15 cellular contexts compared by ENCODE assay signal in genomic region chr6:10310826-10311225, GRCh38.
DNase-seq lines count a peak whose midpoint lies in the region; ATAC-seq and TF ChIP-seq lines count a peak whose summit lies in the region.
"Had no signal": no experiment of that assay in that cellular context is flagged by ENCODE, and none has a peak within 500 bp of the region (broad histone marks: within the 10 kb centered on the region; RNA-seq: fewer than 3 reads in every experiment).

No MANE protein-coding gene starts in this region.

- RAD21 ChIA-PET in HCT116 (lab: Charles Lee; ENCODE audit: low non-redundant PET in 1 of 2, low total read pairs in 2 of 2, uncharacterized antibody in 2 of 2, unreplicated experiment in 2 of 2) = no interaction called here

- peaks cover 12% of the 10 kb centered on the region for H3K27me3 Mint-ChIP-seq in nephron progenitor cell (ENCODE audit: low read depth, poor library complexity)
- H3K27me3 Mint-ChIP-seq: activated naive CD8-positive, alpha-beta T cell treated with anti-CD3 and anti-CD28 coated beads, Interleukin-2, amount 50 U/mL, for 24 hours; IgD-negative memory B cell had no signal

- H4K8ac ChIP-seq in trophoblast cell (ENCODE audit: low read depth, low read length) = no peak overlapping the region

- no peak overlapping the region for H3K4ac ChIP-seq in trophoblast cell (ENCODE audit: low read depth, low read length)

- ATAC-seq in HCT116 = peak; percentile 47
- ATAC-seq: activated CD8-positive, alpha-beta T cell treated with anti-CD3 and anti-CD28 coated beads, Interleukin-2, amount 10 ng/mL, durations not matched to agents 7 days and 5 days; activated naive CD8-positive, alpha-beta T cell treated with anti-CD3 and anti-CD28 coated beads, Interleukin-2, amount 50 U/mL, for 24 hours had no signal

- no peak for TF ChIP-seq POLR2A in HCT116 (IDR thresholded peaks at IDR 0.05; ENCODE audit: borderline replicate concordance, extremely low read depth, insufficient read depth, insufficient read length)

- H3K4me3 Mint-ChIP-seq in nephron progenitor cell = no peak overlapping the region
- H3K4me3 Mint-ChIP-seq: activated CD8-positive, alpha-beta T cell treated with anti-CD3 and anti-CD28 coated beads, Interleukin-2, amount 10 ng/mL, durations not matched to agents 7 days and 5 days; activated naive CD8-positive, alpha-beta T cell treated with anti-CD3 and anti-CD28 coated beads, Interleukin-2, amount 50 U/mL, for 24 hours; IgD-negative memory B cell had no signal

- no peak for TF ChIP-seq CTCF in HCT116 (IDR thresholded peaks at IDR 0.05 in 2 of 3, conservative IDR thresholded peaks at IDR 0.05 in 1 of 3; ENCODE audit: borderline replicate concordance in 1 of 3, insufficient read depth in 1 of 3, low read depth in 2 of 3, low read length in 2 of 3)
- TF ChIP-seq CTCF in nephron progenitor cell (IDR thresholded peaks at IDR 0.05) = no peak

- H3K4me2 ChIP-seq in HCT116 (ENCODE audit: low read length) = peak overlapping the region; percentile 36
- H3K4me2 ChIP-seq in trophoblast cell (ENCODE audit: low read length) = no peak overlapping the region

- no peaks in the 10 kb centered on the region for H3K36me3 ChIP-seq in HCT116 (ENCODE audit: control insufficient read depth in 1 of 2, insufficient read depth in 2 of 2, low read length in 2 of 2)
- H3K36me3 ChIP-seq in trophoblast cell (ENCODE audit: control insufficient read depth in 1 of 2, insufficient read depth in 2 of 2, low read length in 2 of 2) = no peaks in the 10 kb centered on the region

- H3K18ac ChIP-seq in trophoblast cell (ENCODE audit: low read length) = peak overlapping the region; percentile 32

- peaks cover 50% of the 10 kb centered on the region for H3K4me1 Mint-ChIP-seq in nephron progenitor cell
- H3K4me1 Mint-ChIP-seq: activated naive CD8-positive, alpha-beta T cell treated with anti-CD3 and anti-CD28 coated beads, Interleukin-2, amount 50 U/mL, for 24 hours; IgD-negative memory B cell had no signal

- CTCF ChIA-PET in HCT116 (lab: Charles Lee) = no interaction called here

- no peaks in the 10 kb centered on the region for H3K9me2 ChIP-seq in HCT116 (ENCODE audit: insufficient read depth)

- H2AK5ac ChIP-seq in trophoblast cell (ENCODE audit: low read length) = peak overlapping the region; percentile 55

- peak overlapping the region; percentile 11 for H3K14ac ChIP-seq in trophoblast cell (ENCODE audit: low read length)

- H3K79me2 ChIP-seq in HCT116 (ENCODE audit: insufficient read depth, low read length) = no peaks in the 10 kb centered on the region
- no peaks in the 10 kb centered on the region for H3K79me2 ChIP-seq in trophoblast cell (ENCODE audit: control insufficient read depth, insufficient read depth, low read length, poor library complexity)

- H4K12ac ChIP-seq in trophoblast cell (ENCODE audit: low read depth, low read length) = no peak overlapping the region

- peaks cover 5 to 14% of the 10 kb centered on the region in 2 experiments; a peak in 3 of 4 replicates for H3K4me1 ChIP-seq in HCT116 (ENCODE audit: control insufficient read depth in 1 of 2, insufficient read depth in 2 of 2, low read length in 2 of 2)
- H3K4me1 ChIP-seq in trophoblast cell (ENCODE audit: control insufficient read depth in 1 of 2, insufficient read depth in 2 of 2, low read length in 2 of 2) = peaks cover 18 to 25% of the 10 kb centered on the region in 2 experiments

- peak overlapping the region; percentile 50 for H2AFZ ChIP-seq in HCT116 (ENCODE audit: low read depth, low read length, poor library complexity, severe bottlenecking)
- H2AFZ ChIP-seq in trophoblast cell (ENCODE audit: insufficient read depth, low read length, poor library complexity) = no peak overlapping the region

- DNase-seq in HCT116 (ENCODE audit: low read depth, low spot score) = peak; percentile 16
- DNase-seq in NCI-H1436 treated with DMSO at 0.1 percent for 48 hours (lab: John Stamatoyannopoulos, UW) = peak; percentile 76
- peak; percentile 72 for DNase-seq in SW480 (ENCODE audit: low spot score)
- no peak for DNase-seq in trophoblast cell
- DNase-seq in nephron progenitor cell = no peak
- DNase-seq in middle frontal gyrus (ENCODE audit: extremely low spot score, low spot score) = no peak
- DNase-seq in DMS79 (lab: John Stamatoyannopoulos, UW) = no peak
- DNase-seq: activated CD8-positive, alpha-beta T cell treated with anti-CD3 and anti-CD28 coated beads, Interleukin-2, amount 10 ng/mL, durations not matched to agents 7 days and 5 days; activated naive CD8-positive, alpha-beta T cell treated with anti-CD3 and anti-CD28 coated beads, Interleukin-2, amount 50 U/mL, for 24 hours; kidney glomerular epithelial cell; stimulated activated CD4-positive, alpha-beta T cell treated with anti-CD3 and anti-CD28 coated beads, Interleukin-4, amount 100 ng/mL, for 1 hour; stimulated activated CD8-positive, alpha-beta memory T cell treated with anti-CD3 and anti-CD28 coated beads, Interleukin-4, amount 100 ng/mL, for 48 hours; SW 1271 had no signal

- H2BK5ac ChIP-seq in trophoblast cell (ENCODE audit: low read depth, low read length, poor library complexity) = peak overlapping the region; percentile 16

- H3K9ac ChIP-seq in HCT116 (ENCODE audit: low read length) (no peak overlapping the region), trophoblast cell (ENCODE audit: low read length) (no peak overlapping the region)

- POLR2A ChIA-PET in HCT116 (lab: Charles Lee) = no interaction called here

- peaks cover 14% of the 10 kb centered on the region for H3K79me1 ChIP-seq in trophoblast cell (ENCODE audit: low read length)

- H2BK12ac ChIP-seq in trophoblast cell (ENCODE audit: low read length) = peak overlapping the region; percentile 29

- WGBS in trophoblast cell (ENCODE audit: extremely low coverage, insufficient coverage, insufficient read length) = no CpG with 5 or more reads among the region's 10 CpGs

- no peak overlapping the region for H3K27ac ChIP-seq in HCT116 (ENCODE audit: low read depth, low read length)
- H3K27ac ChIP-seq in trophoblast cell (ENCODE audit: low read depth, low read length) = no peak overlapping the region
- H3K27ac ChIP-seq: VCaP had no signal

- no peaks in the 10 kb centered on the region for H3K36me3 Mint-ChIP-seq in nephron progenitor cell (ENCODE audit: low read depth)
- H3K36me3 Mint-ChIP-seq: IgD-negative memory B cell had no signal

- H4K20me1 ChIP-seq in HCT116 (ENCODE audit: insufficient read depth) = no peaks in the 10 kb centered on the region

- intact Hi-C loops in HCT116 (cut with micrococcal nuclease) = no loop called here

- no peak for TF ChIP-seq RAD21 in HCT116 (IDR thresholded peaks at IDR 0.05; ENCODE audit: low read depth)

- H3K4me3 ChIP-seq in HCT116 (replicated peaks in 1 of 2; ENCODE audit: low read depth in 1 of 2, low read length in 2 of 2) (no peak overlapping the region), trophoblast cell (ENCODE audit: low read depth, low read length) (no peak overlapping the region)

- H3K23ac ChIP-seq in trophoblast cell (ENCODE audit: low read length) = no peak overlapping the region

- no TSS peak for BruUV-seq in HCT116 (replicated peaks; lab: Mats Ljungman, UMichigan)

- H2BK120ac ChIP-seq in trophoblast cell (ENCODE audit: insufficient read depth, low read length, poor library complexity) = peak overlapping the region; percentile 35

- no peak overlapping the region for H3K27ac Mint-ChIP-seq in nephron progenitor cell
- H3K27ac Mint-ChIP-seq: activated CD8-positive, alpha-beta T cell treated with anti-CD3 and anti-CD28 coated beads, Interleukin-2, amount 10 ng/mL, durations not matched to agents 7 days and 5 days; activated naive CD8-positive, alpha-beta T cell treated with anti-CD3 and anti-CD28 coated beads, Interleukin-2, amount 50 U/mL, for 24 hours; IgD-negative memory B cell had no signal

- peak overlapping the region; percentile 39 for H4K91ac ChIP-seq in trophoblast cell (ENCODE audit: low read depth, low read length)

- H3K9me3 ChIP-seq in HCT116 (ENCODE audit: control insufficient read depth in 1 of 2, insufficient read depth in 1 of 2, low read depth in 1 of 2, low read length in 2 of 2) = no peaks in the 10 kb centered on the region
- H3K9me3 ChIP-seq in trophoblast cell (ENCODE audit: insufficient read depth, low read depth, low read length) = no peaks in the 10 kb centered on the region

- no peaks in the 10 kb centered on the region for H3K9me3 Mint-ChIP-seq in nephron progenitor cell
- H3K9me3 Mint-ChIP-seq: activated naive CD8-positive, alpha-beta T cell treated with anti-CD3 and anti-CD28 coated beads, Interleukin-2, amount 50 U/mL, for 24 hours; IgD-negative memory B cell had no signal

- no peaks in the 10 kb centered on the region for H3K27me3 ChIP-seq in HCT116 (ENCODE audit: insufficient read depth, low read length)
- H3K27me3 ChIP-seq in trophoblast cell (ENCODE audit: insufficient read depth, low read length) = no peaks in the 10 kb centered on the region

TF ChIP-seq in HCT116, 20 proteins besides CTCF, POLR2A, EP300 and RAD21 (continues in another document):
- TF ChIP-seq ZFX (IDR thresholded peaks at IDR 0.05) (no peak), EGR1 (IDR thresholded peaks at IDR 0.05; ENCODE audit: low read depth) (no peak), EZH2phosphoT487 (IDR thresholded peaks at IDR 0.05; ENCODE audit: borderline replicate concordance) (no peak), FOSL1 (IDR thresholded peaks at IDR 0.05; ENCODE audit: low read depth) (peak; percentile 44; the same call in 1 of the 2 replicates), TCF7L2 (IDR thresholded peaks at IDR 0.05; ENCODE audit: borderline replicate concordance, extremely low read depth, insufficient read depth, insufficient read length) (peak; percentile 64), ELF1 (IDR thresholded peaks at IDR 0.05; ENCODE audit: borderline replicate concordance, low read depth) (no peak), CBX3 (IDR thresholded peaks at IDR 0.05; ENCODE audit: low read depth) (0 out of 2 replicates have a peak, but pooled peaks have one; percentile 19), POLR2AphosphoS5 (IDR thresholded peaks at IDR 0.05; ENCODE audit: low read depth, low read length) (no peak), SP1 (IDR thresholded peaks at IDR 0.05; ENCODE audit: low read depth) (peak; percentile 35; the same call in 1 of the 2 replicates), CEBPB (IDR thresholded peaks at IDR 0.05; ENCODE audit: low read depth) (no peak), JUND (IDR thresholded peaks at IDR 0.05) (peak; percentile 54), SIN3A (IDR thresholded peaks at IDR 0.05; ENCODE audit: low read depth) (no peak)
- TF ChIP-seq, protein P1, sequence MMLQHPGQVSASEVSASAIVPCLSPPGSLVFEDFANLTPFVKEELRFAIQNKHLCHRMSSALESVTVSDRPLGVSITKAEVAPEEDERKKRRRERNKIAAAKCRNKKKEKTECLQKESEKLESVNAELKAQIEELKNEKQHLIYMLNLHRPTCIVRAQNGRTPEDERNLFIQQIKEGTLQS (IDR thresholded peaks at IDR 0.05) = no peak
- TF ChIP-seq, protein P2, sequence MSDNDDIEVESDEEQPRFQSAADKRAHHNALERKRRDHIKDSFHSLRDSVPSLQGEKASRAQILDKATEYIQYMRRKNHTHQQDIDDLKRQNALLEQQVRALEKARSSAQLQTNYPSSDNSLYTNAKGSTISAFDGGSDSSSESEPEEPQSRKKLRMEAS (IDR thresholded peaks at IDR 0.05) = no peak

Comparison
In these comparisons a context has a peak if more than half of its experiments do, and no peak if none do; other contexts are left out.
1. DNase-seq: peak in HCT116 (single experiment), NCI-H1436 treated with DMSO at 0.1 percent for 48 hours (single experiment) and SW480 (single experiment); none in trophoblast cell (0 of 2), nephron progenitor cell (single experiment), middle frontal gyrus (single experiment) and DMS79 (single experiment).